In the genomic region with DNA sequence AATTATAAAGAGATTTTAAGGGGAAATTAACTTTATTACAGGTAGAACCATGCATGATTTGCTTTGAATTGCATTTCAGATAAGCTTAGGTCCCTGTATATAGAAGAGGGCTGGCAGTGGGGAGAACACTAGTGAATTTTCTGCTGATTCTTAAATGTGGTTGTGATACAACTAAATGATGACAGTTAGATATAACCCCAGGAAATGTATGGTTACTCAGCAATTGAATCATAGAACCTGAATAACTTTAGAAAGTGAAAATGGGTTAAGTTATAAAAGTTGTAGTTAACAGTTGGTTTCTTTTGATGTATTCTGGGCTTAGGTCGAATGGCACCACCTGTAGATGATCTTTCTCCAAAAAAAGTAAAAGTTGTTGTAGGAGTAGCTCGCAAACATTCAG, we compare ENCODE assay signal across 13 cellular contexts.
"Had no signal": no experiment of that assay in that cellular context is flagged by ENCODE, and none has a peak within 500 bp of the region (broad histone marks: within the 10 kb centered on the region; RNA-seq: fewer than 3 reads in every experiment).

No MANE protein-coding gene starts in this region.

- H3K27me3 ChIP-seq: gastrocnemius medialis, heart right ventricle, pancreas had no signal

- ATAC-seq: gastrocnemius medialis; heart right ventricle; pancreas; stimulated activated naive CD8-positive, alpha-beta T cell treated with anti-CD3 and anti-CD28 coated beads, Interleukin-15, Interleukin-2, amounts not matched to agents 100 U/mL and 50 U/mL, for 24 hours had no signal

- H3K9me3 Mint-ChIP-seq: neural crest cell had no signal

- H3K27ac ChIP-seq: coronary artery, gastrocnemius medialis, heart right ventricle, left ventricle myocardium inferior, pancreas, VCaP had no signal

- DNase-seq: activated CD4-positive, alpha-beta T cell treated with anti-CD3 and anti-CD28 coated beads for 48 hours; caudate nucleus; effector CD8-positive, alpha-beta T cell; gastrocnemius medialis; heart right ventricle; left ventricle myocardium inferior; mesendoderm; pancreas; stimulated activated CD4-positive, alpha-beta T cell treated with anti-CD3 and anti-CD28 coated beads, Interleukin-12 subunit alpha, Interleukin-12 subunit beta, amount 100 ng/mL, for 4 hours; stimulated activated naive CD8-positive, alpha-beta T cell treated with anti-CD3 and anti-CD28 coated beads, Interleukin-15, Interleukin-2, amounts not matched to agents 100 U/mL and 50 U/mL, for 24 hours had no signal

- H3K9me3 ChIP-seq: gastrocnemius medialis, heart right ventricle, left ventricle myocardium inferior, pancreas had no signal

- H3K4me3 Mint-ChIP-seq: neural crest cell had no signal

- H3K4me1 ChIP-seq: gastrocnemius medialis, heart right ventricle, left ventricle myocardium inferior had no signal

- H3K4me3 ChIP-seq: coronary artery, gastrocnemius medialis, heart right ventricle, left ventricle myocardium inferior, pancreas had no signal
